In the genomic region with DNA sequence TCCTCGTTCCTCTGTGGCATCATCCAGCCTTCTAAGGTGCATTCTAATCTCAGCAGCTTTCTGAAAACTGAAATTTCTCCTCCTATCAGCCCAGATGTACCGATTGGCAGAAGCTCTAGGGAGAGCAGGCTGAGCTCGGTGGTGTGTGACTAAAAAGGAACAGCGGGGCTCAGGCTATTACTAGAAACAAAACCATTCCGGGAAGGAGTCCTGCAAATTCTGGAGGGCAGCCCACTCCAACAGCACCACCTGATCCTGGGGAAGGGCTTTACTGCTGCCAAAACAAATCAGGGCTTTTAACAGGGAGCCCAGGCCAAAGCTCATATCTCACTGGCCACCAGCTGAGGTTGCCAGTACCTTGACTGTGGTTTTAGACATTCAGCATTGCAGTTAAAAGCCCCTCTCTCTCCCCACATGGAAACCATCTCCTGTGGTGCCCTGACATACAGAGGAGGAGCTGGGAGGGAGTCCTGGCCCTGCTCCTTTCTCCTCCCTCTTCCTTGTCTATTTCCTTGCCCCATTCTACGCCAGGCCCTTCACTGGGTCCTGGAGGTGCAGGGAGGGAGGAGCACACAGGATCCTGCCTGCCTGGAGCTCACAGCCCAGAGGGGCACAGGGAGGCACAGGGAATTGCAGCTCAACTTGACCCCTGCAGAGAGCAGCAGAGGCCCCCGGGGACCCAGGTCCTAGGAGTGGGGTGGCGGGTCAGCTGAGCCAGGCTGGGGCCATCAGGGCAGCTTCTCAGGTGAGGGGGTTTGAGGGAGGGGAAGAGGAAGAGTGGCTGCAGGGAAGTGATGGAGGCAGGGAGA, we compare ENCODE assay signal across 8 cellular contexts. TPM values are rescaled to one million over a fixed set of nuclear protein-coding genes. Genes with fewer than 3 reads are reported as not detected.
DNase-seq lines count a peak whose midpoint lies in the region; TF ChIP-seq lines count a peak whose summit lies in the region.

No MANE protein-coding gene starts in this region.

- H3K4me3 ChIP-seq in astrocyte of the spinal cord (ENCODE audit: low read depth, low read length): peak overlapping the region; percentile 42

- in situ Hi-C loops in astrocyte of the spinal cord (cut with HindIII; ENCODE audit: low sequenced_read_pairs): no loop called here

- DNase-seq in Ammon's horn (ENCODE audit: low spot score) (peak; percentile 85), M059J (ENCODE audit: low read depth) (peak; percentile 70), astrocyte of the spinal cord (ENCODE audit: low read depth, low spot score) (peak; percentile 95), iris pigment epithelial cell (ENCODE audit: low read depth) (peak; percentile 75), NCI-H748 treated with DMSO at 0.1 percent for 48 hours (lab: John Stamatoyannopoulos, UW) (no peak), NCI-H1105 treated with DMSO at 0.1 percent for 48 hours (lab: John Stamatoyannopoulos, UW) (no peak), NCI-H82 treated with DMSO at 0.1 percent for 48 hours (lab: John Stamatoyannopoulos, UW; ENCODE audit: unreplicated experiment) (no peak)
- peak; percentile 47 for DNase-seq in stimulated activated CD8-positive, alpha-beta memory T cell treated with anti-CD3 and anti-CD28 coated beads, Interleukin-4, amount 100 ng/mL, for 48 hours

- no peak for TF ChIP-seq CTCF in astrocyte of the spinal cord (IDR thresholded peaks at IDR 0.05; ENCODE audit: low read depth, low read length)

RNA-seq across cellular contexts. Expression of a gene that starts 0.9 kb away (rescaled TPM):
- 81.0 and 90.7 TPM in 2 replicates for total RNA-seq in M059J (2014; rRNA removed; shearing (Covaris generic))

RNA-seq across cellular contexts. Expression of a gene that starts 25.7 kb away (rescaled TPM):
- total RNA-seq in M059J (2014; rRNA removed; shearing (Covaris generic)): 2.8 TPM in 1 of 2 replicates, not detected in the other

RNA-seq across cellular contexts. Expression of a gene that starts 31.6 kb away (rescaled TPM):
- not detected in 2 replicates for total RNA-seq in M059J (2014; rRNA removed; shearing (Covaris generic))

RNA-seq across cellular contexts. Expression of a gene that starts 46.5 kb away (rescaled TPM):
- not detected in 2 replicates for total RNA-seq in M059J (2014; rRNA removed; shearing (Covaris generic))

Comparison
In these comparisons a context has a peak if more than half of its experiments do, and no peak if none do; other contexts are left out.
1. DNase-seq: peak in Ammon's horn (single experiment), M059J (single experiment), astrocyte of the spinal cord (single experiment), iris pigment epithelial cell (single experiment) and stimulated activated CD8-positive, alpha-beta memory T cell treated with anti-CD3 and anti-CD28 coated beads, Interleukin-4, amount 100 ng/mL, for 48 hours (single experiment); none in NCI-H748 treated with DMSO at 0.1 percent for 48 hours (single experiment), NCI-H1105 treated with DMSO at 0.1 percent for 48 hours (single experiment) and NCI-H82 treated with DMSO at 0.1 percent for 48 hours (single experiment).